14 cellular contexts compared by ENCODE assay signal in genomic region chr20:48948612-48949011, GRCh38. TPM values are rescaled to one million over a fixed set of nuclear protein-coding genes. Genes with fewer than 3 reads are reported as not detected.
DNase-seq lines count a peak whose midpoint lies in the region; ATAC-seq and TF ChIP-seq lines count a peak whose summit lies in the region.
"Had no signal": no experiment of that assay in that cellular context is flagged by ENCODE, and none has a peak within 500 bp of the region (broad histone marks: within the 10 kb centered on the region; RNA-seq: fewer than 3 reads in every experiment).

No MANE protein-coding gene starts in this region.

- H3K23me2 ChIP-seq in H9 (ENCODE audit: insufficient read length, low read depth, low read length, poor library complexity, severe bottlenecking) = no peaks in the 10 kb centered on the region

- ATAC-seq in RWPE2 (ENCODE audit: low read depth) (no peak), psoas muscle (peak in 3 of 4 donors; percentile 59 to 70 (median 59))
- ATAC-seq: Right ventricle myocardium inferior had no signal

- H3K27ac ChIP-seq in H9 (ENCODE audit: insufficient read length, low read depth, low read length) = no peak overlapping the region
- no peak overlapping the region for H3K27ac ChIP-seq in RWPE2 (ENCODE audit: poor library complexity, severe bottlenecking)
- no peak overlapping the region for H3K27ac ChIP-seq in psoas muscle
- H3K27ac ChIP-seq: SJSA1 had no signal

- no peak overlapping the region for H3K9ac ChIP-seq in H9 (ENCODE audit: extremely low read depth, insufficient read length, low read length)

- intact Hi-C loops in psoas muscle (cut with DNase I) = no loop called here

- no peak overlapping the region for H3K23ac ChIP-seq in H9 (ENCODE audit: insufficient read length, low read depth, low read length)

- H3T11ph ChIP-seq in H9 (ENCODE audit: low read length) = no peak overlapping the region

- H3K9me3 Mint-ChIP-seq in H9 = no peaks in the 10 kb centered on the region
- no peaks in the 10 kb centered on the region for H3K9me3 Mint-ChIP-seq in HFFc6

- H3K79me2 ChIP-seq in H9 (ENCODE audit: insufficient read depth, low read length) = no peaks in the 10 kb centered on the region

- no peak overlapping the region for H2BK15ac ChIP-seq in H9 (ENCODE audit: low read depth, low read length)

- no peak overlapping the region for H3K14ac ChIP-seq in H9 (ENCODE audit: insufficient read depth, low read length)

- no peak overlapping the region for H2BK120ac ChIP-seq in H9 (ENCODE audit: low read depth, low read length, poor library complexity, severe bottlenecking)

- no peak overlapping the region for H2AFZ ChIP-seq in H9 (ENCODE audit: low read length)

- H3K4me3 ChIP-seq in RWPE2 (ENCODE audit: severe bottlenecking) = no peak overlapping the region
- no peak overlapping the region for H3K4me3 ChIP-seq in psoas muscle
- H3K4me3 ChIP-seq: HAP-1, MG63, SJSA1 had no signal

- H3K36me3 Mint-ChIP-seq in H9 (ENCODE audit: insufficient read depth in 1 of 3, low read depth in 3 of 3) = peaks cover 7 to 40% (median 20%) of the 10 kb centered on the region in 3 experiments; a peak in 6 of 7 replicates
- H3K36me3 Mint-ChIP-seq in HFFc6 (ENCODE audit: low read depth) = peaks cover 12% of the 10 kb centered on the region

- H3K4me3 Mint-ChIP-seq in H9 = no peak overlapping the region
- no peak overlapping the region for H3K4me3 Mint-ChIP-seq in HFFc6

- H4K20me1 ChIP-seq in H9 (ENCODE audit: control insufficient read depth, insufficient read depth, insufficient read length) = no peaks in the 10 kb centered on the region

- H3K27me3 Mint-ChIP-seq in H9 (ENCODE audit: low read depth) = no peaks in the 10 kb centered on the region
- no peaks in the 10 kb centered on the region for H3K27me3 Mint-ChIP-seq in HFFc6 (ENCODE audit: insufficient read depth)

- H2BK5ac ChIP-seq in H9 (ENCODE audit: insufficient read length, low read length) = no peak overlapping the region

- no peak overlapping the region for H2BK20ac ChIP-seq in H9 (ENCODE audit: low read depth, low read length, poor library complexity, severe bottlenecking)

- H3K9me3 ChIP-seq in H9 (ENCODE audit: control insufficient read depth, low read depth, low read length) (no peaks in the 10 kb centered on the region), RWPE2 (ENCODE audit: severe bottlenecking) (no peaks in the 10 kb centered on the region), psoas muscle (no peaks in the 10 kb centered on the region)
- H3K9me3 ChIP-seq: BE2C, HAP-1, MG63, SJSA1 had no signal

- H4K5ac ChIP-seq in H9 (ENCODE audit: insufficient read length, low read depth, low read length) = no peak overlapping the region

- no peaks in the 10 kb centered on the region for H3K4me1 ChIP-seq in H9 (ENCODE audit: insufficient read depth, low read length)
- H3K4me1 ChIP-seq in RWPE2 (ENCODE audit: insufficient read depth, poor library complexity, severe bottlenecking) = peaks cover 11% of the 10 kb centered on the region
- no peaks in the 10 kb centered on the region for H3K4me1 ChIP-seq in psoas muscle
- H3K4me1 ChIP-seq: BE2C, HAP-1 had no signal

- no peak overlapping the region for H3K56ac ChIP-seq in H9 (ENCODE audit: insufficient read length, low read depth, low read length)

- TF ChIP-seq CTCF in H9 (conservative IDR thresholded peaks at IDR 0.05) (no peak), RWPE2 (IDR thresholded peaks at IDR 0.05; ENCODE audit: poor library complexity, severe bottlenecking) (no peak), psoas muscle (IDR thresholded peaks at IDR 0.05) (no peak), HFFc6 (IDR thresholded peaks at IDR 0.05) (no peak)

- H2AK5ac ChIP-seq in H9 (ENCODE audit: insufficient read length, low read length) = no peak overlapping the region

- H4K8ac ChIP-seq in H9 (replicated peaks; ENCODE audit: insufficient read length, low read depth, low read length) = no peak overlapping the region

- H3K4me1 Mint-ChIP-seq in H9 (peaks cover 3 to 13% of the 10 kb centered on the region in 2 experiments; a peak in 1 of 4 replicates), HFFc6 (ENCODE audit: low read depth) (peaks cover 11% of the 10 kb centered on the region)

- no peak overlapping the region for H2BK12ac ChIP-seq in H9 (ENCODE audit: insufficient read length, low read depth, low read length)

- no CpG with 5 or more reads among the region's 6 CpGs for WGBS in H9 (ENCODE audit: extremely low coverage, insufficient read length, low lambda C conversion rate)
- WGBS in psoas muscle, 3 donors = 90 to 92% (median 91%) methylated on average over 6 of the region's 6 CpGs

- H3K27me3 ChIP-seq in H9 (ENCODE audit: insufficient read depth, low read length) (no peaks in the 10 kb centered on the region), RWPE2 (ENCODE audit: insufficient read depth, poor library complexity, severe bottlenecking) (no peaks in the 10 kb centered on the region), psoas muscle (ENCODE audit: insufficient read depth in 3 of 3, low read length in 2 of 3) (no peaks in the 10 kb centered on the region)
- H3K27me3 ChIP-seq: BE2C, MG63, SJSA1 had no signal

- no peak overlapping the region for H3K27ac Mint-ChIP-seq in H9
- H3K27ac Mint-ChIP-seq in HFFc6 = no peak overlapping the region

- H3K79me1 ChIP-seq in H9 (ENCODE audit: insufficient read depth, low read depth, low read length, poor library complexity, severe bottlenecking) = no peaks in the 10 kb centered on the region

- no peak overlapping the region for H3K4ac ChIP-seq in H9 (ENCODE audit: low read depth, low read length)

- H3K36me3 ChIP-seq in RWPE2 (ENCODE audit: low read depth) (peaks cover 81% of the 10 kb centered on the region), psoas muscle (ENCODE audit: insufficient read depth in 1 of 2, low read depth in 1 of 2) (peaks cover 18 to 100% of the 10 kb centered on the region in 2 donors)

- H3K18ac ChIP-seq in H9 (ENCODE audit: insufficient read length, low read depth, low read length) = no peak overlapping the region

- H3K4me2 ChIP-seq in H9 (ENCODE audit: insufficient read depth, insufficient read length, low read length) = no peak overlapping the region

- DNase-seq in H9 (peak; percentile 35), RWPE2 (ENCODE audit: low spot score) (peak; percentile 55), iPS-NIHi7 (ENCODE audit: extremely low spot score) (peak; percentile 26), psoas muscle (no peak), NCI-H226 (no peak), pons (ENCODE audit: low spot score) (no peak), HFFc6 (no peak)
- DNase-seq: BE2C, Kasumi-1, MG63, NCI-H748 treated with DMSO at 0.1 percent for 48 hours had no signal

- H4K91ac ChIP-seq in H9 (ENCODE audit: insufficient read length, low read depth, low read length) = no peak overlapping the region

RNA-seq across cellular contexts. Expression of gene ARFGEF2, which starts 27.1 kb away (rescaled TPM):
- total RNA-seq in H9 (2021) (16.6 and 16.7 TPM in 2 replicates), psoas muscle (10 to 100 TPM; 21.3 to 36.1 (median 23.4) TPM)
- 10 to 100 TPM in 2 of 3 donors, 1 to 10 TPM in 1; 7.8 to 23.7 (median 12.5) TPM for polyA plus RNA-seq in psoas muscle
- total RNA-seq in HFFc6 (2021; fragmentation: NEBNext Ultra II Directional; extraction: Animal tissue kit (Norgen Biotek cat#: 25700)) = 10 to 100 TPM; 25.4 to 28.3 (median 26.2) TPM

Comparison
In these comparisons a context has a peak if more than half of its experiments do, and no peak if none do; other contexts are left out.
1. DNase-seq: peak in H9 (single experiment), RWPE2 (single experiment) and iPS-NIHi7 (single experiment); none in psoas muscle (0 of 2), NCI-H226 (single experiment), pons (single experiment) and HFFc6 (single experiment).